8 cellular contexts compared by ENCODE assay signal in genomic region chr5:150357326-150358260, GRCh38. TPM values are rescaled to one million over a fixed set of nuclear protein-coding genes. Genes with fewer than 3 reads are reported as not detected.
DNase-seq lines count a peak whose midpoint lies in the region; ATAC-seq, FAIRE-seq and TF ChIP-seq lines count a peak whose summit lies in the region.

Gene TCOF1 (plus strand): TSS chr5:150357697. CDS start chr5:150357747, 50 bp downstream.

- peak within 1 kb of the TSS; percentile 76 for H3K27ac Mint-ChIP-seq in Calu3 (ENCODE audit: unreplicated experiment)

- H2AFZ ChIP-seq in OCI-LY1 (ENCODE audit: low read length): peak within 1 kb of the TSS; percentile 91

- H3K4me1 ChIP-seq in HUES64 (ENCODE audit: insufficient read depth, low read length): peaks cover 4% of the 10 kb centered on the region
- peaks cover 21% of the 10 kb centered on the region for H3K4me1 ChIP-seq in OCI-LY1 (ENCODE audit: insufficient read depth, low read length, severe bottlenecking)

- peak; percentile 90 for ATAC-seq in GM21447 (IDR thresholded peaks at IDR 0.05; ENCODE audit: unreplicated experiment)

- whole genome bisulfite sequencing in HUES64: under 1% methylated on average over 90 of the region's 90 CpGs

- peak within 1 kb of the TSS; percentile 80 for H3K27ac ChIP-seq in HUES64 (ENCODE audit: low read depth, low read length)
- H3K27ac ChIP-seq in OCI-LY1 (ENCODE audit: low read depth, low read length, poor library complexity, severe bottlenecking): peak within 1 kb of the TSS; percentile 11

- H4K20me1 ChIP-seq in OCI-LY1 (ENCODE audit: insufficient read depth, low read length): no peaks in the 10 kb centered on the region

- peaks cover 32% of the 10 kb centered on the region for H3K36me3 ChIP-seq in HUES64 (ENCODE audit: insufficient read depth, low read length)
- peaks cover 33% of the 10 kb centered on the region for H3K36me3 ChIP-seq in OCI-LY1 (ENCODE audit: insufficient read depth, low read length)

- no peaks in the 10 kb centered on the region for H3K9me2 ChIP-seq in OCI-LY1 (ENCODE audit: low read depth, low read length)

- no peaks in the 10 kb centered on the region for H3K9me3 Mint-ChIP-seq in Calu3 (ENCODE audit: low read depth, unreplicated experiment)

- peak within 1 kb of the TSS; percentile 79 for H3K4me2 ChIP-seq in OCI-LY1 (ENCODE audit: low read length)

- DNase-seq in Calu3: peak; percentile 99
- DNase-seq in activated CD8-positive, alpha-beta memory T cell treated with anti-CD3 and anti-CD28 coated beads, Interleukin-2, amount 50 U/mL, for 4 hours: peak; percentile 98
- peak; percentile 97 for DNase-seq in midbrain (lab: John Stamatoyannopoulos, UW)
- peak; percentile 93 to 95 for DNase-seq in stimulated activated CD8-positive, alpha-beta memory T cell treated with anti-CD3 and anti-CD28 coated beads, Interleukin-2, amount 100 ng/mL, for 1 hour (ENCODE audit: low read depth in 2 of 2)

- BruUV-seq in Calu3 (replicated peaks; lab: Mats Ljungman, UMichigan): TSS peak; percentile 57

- H3K36me3 Mint-ChIP-seq in Calu3 (ENCODE audit: insufficient read depth, unreplicated experiment): peaks cover 44% of the 10 kb centered on the region

- H3K4me3 ChIP-seq in HUES64 (ENCODE audit: low read length) (peak within 1 kb of the TSS; percentile 98), OCI-LY1 (ENCODE audit: low read depth, low read length, poor library complexity, severe bottlenecking) (peak within 1 kb of the TSS; percentile 95)

- H3K27me3 ChIP-seq in HUES64 (ENCODE audit: insufficient read depth, low read length) (no peaks in the 10 kb centered on the region), OCI-LY1 (ENCODE audit: insufficient read depth, low read length) (no peaks in the 10 kb centered on the region)

- H3K9me3 ChIP-seq in HUES64 (ENCODE audit: insufficient read depth, low read depth, low read length) (no peaks in the 10 kb centered on the region), OCI-LY1 (ENCODE audit: low read length) (no peaks in the 10 kb centered on the region)

- H3K4me3 Mint-ChIP-seq in Calu3 (ENCODE audit: low read depth, unreplicated experiment): peak within 1 kb of the TSS; percentile 81

- TF ChIP-seq CTCF in Calu3 (IDR thresholded peaks at IDR 0.05; ENCODE audit: unreplicated experiment) (no peak), OCI-LY1 (IDR thresholded peaks at IDR 0.05; ENCODE audit: low read length) (no peak)

- intact Hi-C loops in Calu3 (cut with micrococcal nuclease; ENCODE audit: unreplicated experiment): no loop called here

- CTCF ChIA-PET in Calu3 (lab: Charles Lee): no interaction called here

- peaks cover 32% of the 10 kb centered on the region for H3K4me1 Mint-ChIP-seq in Calu3 (ENCODE audit: low read depth, unreplicated experiment)

- no peaks in the 10 kb centered on the region for H3F3A ChIP-seq in OCI-LY1 (ENCODE audit: insufficient read depth, low read length)

- H3K79me2 ChIP-seq in OCI-LY1 (ENCODE audit: insufficient read depth, low read length): peaks cover 17% of the 10 kb centered on the region

- peak within 1 kb of the TSS; percentile 98 for H3K9ac ChIP-seq in HUES64 (ENCODE audit: low read depth, low read length)
- peak within 1 kb of the TSS; percentile 92 for H3K9ac ChIP-seq in OCI-LY1 (ENCODE audit: low read length)

- H3K27me3 Mint-ChIP-seq in Calu3 (ENCODE audit: unreplicated experiment): peaks cover 31% of the 10 kb centered on the region

- FAIRE-seq in endometrium (lab: Jason Lieb, UNC): peak; percentile 84

RNA-seq across cellular contexts. Expression of gene TCOF1, which starts in this region (rescaled TPM):
- 96.1 and 106 TPM in 2 replicates for total RNA-seq in Calu3 (2022)
- 77.4 TPM for polyA plus RNA-seq in HUES64 (2013, experiment 1 of 2)
- 73.4 TPM for polyA plus RNA-seq in HUES64 (2013, experiment 2 of 2)

Comparison
In these comparisons a context has a peak if more than half of its experiments do, and no peak if none do; other contexts are left out.
1. Peak in every context shown above with its lines: DNase-seq, ATAC-seq, H3K4me3 ChIP-seq and H3K27ac ChIP-seq.